ENCODE assay signal across 16 cellular contexts in genomic region chr2:232238108-232238507, GRCh38.
DNase-seq lines count a peak whose midpoint lies in the region; ATAC-seq and TF ChIP-seq lines count a peak whose summit lies in the region.
"Had no signal": no experiment of that assay in that cellular context is flagged by ENCODE, and none has a peak within 500 bp of the region (broad histone marks: within the 10 kb centered on the region; RNA-seq: fewer than 3 reads in every experiment).

No MANE protein-coding gene starts in this region.

- H3K27ac Mint-ChIP-seq in T-helper 1 cell treated with Interleukin-12 subunit alpha and Interleukin-12 subunit beta and Interleukin-4 antibody, amounts not matched to agents 30 μg/mL and 1 μg/mL, for 36 hours, result peak overlapping the region; percentile 7
- H3K27ac Mint-ChIP-seq in activated naive CD8-positive, alpha-beta T cell treated with anti-CD3 and anti-CD28 coated beads, Interleukin-2, amount 10 ng/mL, durations not matched to agents 7 days and 5 days, result peak overlapping the region; percentile 66
- peak overlapping the region; percentile 9 for H3K27ac Mint-ChIP-seq in memory B cell

- no peak for ATAC-seq in activated naive CD8-positive, alpha-beta T cell treated with anti-CD3 and anti-CD28 coated beads, Interleukin-2, amount 10 ng/mL, durations not matched to agents 7 days and 5 days (ENCODE audit: low read depth)
- no peak for ATAC-seq in memory B cell (ENCODE audit: low read depth)
- ATAC-seq: left lobe of liver had no signal

- no peak for TF ChIP-seq CTCF in GM13977 (IDR thresholded peaks at IDR 0.05; ENCODE audit: extremely low read depth, insufficient read depth, missing control alignments)

- no peak overlapping the region for H3K4me3 Mint-ChIP-seq in T-helper 1 cell treated with Interleukin-12 subunit alpha and Interleukin-12 subunit beta and Interleukin-4 antibody, amounts not matched to agents 30 μg/mL and 1 μg/mL, for 36 hours
- H3K4me3 Mint-ChIP-seq in activated naive CD8-positive, alpha-beta T cell treated with anti-CD3 and anti-CD28 coated beads, Interleukin-2, amount 10 ng/mL, durations not matched to agents 7 days and 5 days, result no peak overlapping the region
- no peak overlapping the region for H3K4me3 Mint-ChIP-seq in memory B cell

- no peaks in the 10 kb centered on the region for H3K27me3 Mint-ChIP-seq in T-helper 1 cell treated with Interleukin-12 subunit alpha and Interleukin-12 subunit beta and Interleukin-4 antibody, amounts not matched to agents 30 μg/mL and 1 μg/mL, for 36 hours (ENCODE audit: low read depth)
- H3K27me3 Mint-ChIP-seq in activated naive CD8-positive, alpha-beta T cell treated with anti-CD3 and anti-CD28 coated beads, Interleukin-2, amount 10 ng/mL, durations not matched to agents 7 days and 5 days, result no peaks in the 10 kb centered on the region
- no peaks in the 10 kb centered on the region for H3K27me3 Mint-ChIP-seq in memory B cell

- in situ Hi-C loops in GM13977 (cut with MboI; ENCODE audit: low pct_unique_long_range_greater_than_20kb, low sequenced_read_pairs, unreplicated experiment), result loop anchor here (10.0 kb wide), 1 partner anchor 73 kb away; no protein-coding TSS in a partner anchor

- no peak for DNase-seq in T-helper 1 cell
- peak; percentile 19 for DNase-seq in HPDE6-E6E7 (ENCODE audit: extremely low spot score)
- no peak for DNase-seq in activated naive CD8-positive, alpha-beta T cell treated with anti-CD3 and anti-CD28 coated beads, Interleukin-2, amount 10 ng/mL, durations not matched to agents 7 days and 5 days
- DNase-seq in memory B cell (ENCODE audit: low spot score in 2 of 2), result no peak
- no peak for DNase-seq in glomerular visceral epithelial cell (ENCODE audit: extremely low spot score)
- DNase-seq in superior temporal gyrus (ENCODE audit: extremely low spot score), result no peak
- no peak for DNase-seq in GM13977 (ENCODE audit: low spot score)
- DNase-seq: activated gamma-delta T cell; C1 segment of cervical spinal cord; NCI-H1694; ovary; stimulated activated CD4-positive, alpha-beta T cell treated with anti-CD3 and anti-CD28 coated beads, Interleukin-4, amount 100 ng/mL, for 24 hours; stimulated activated CD8-positive, alpha-beta memory T cell treated with anti-CD3 and anti-CD28 coated beads, Interleukin-4, amount 100 ng/mL, for 48 hours; T-helper 9 cell had no signal

- peaks cover 16% of the 10 kb centered on the region for H3K4me1 Mint-ChIP-seq in T-helper 1 cell treated with Interleukin-12 subunit alpha and Interleukin-12 subunit beta and Interleukin-4 antibody, amounts not matched to agents 30 μg/mL and 1 μg/mL, for 36 hours (ENCODE audit: low read depth)
- peaks cover 21% of the 10 kb centered on the region for H3K4me1 Mint-ChIP-seq in activated naive CD8-positive, alpha-beta T cell treated with anti-CD3 and anti-CD28 coated beads, Interleukin-2, amount 10 ng/mL, durations not matched to agents 7 days and 5 days
- H3K4me1 Mint-ChIP-seq in memory B cell, result no peaks in the 10 kb centered on the region

- no peaks in the 10 kb centered on the region for H3K9me3 Mint-ChIP-seq in T-helper 1 cell treated with Interleukin-12 subunit alpha and Interleukin-12 subunit beta and Interleukin-4 antibody, amounts not matched to agents 30 μg/mL and 1 μg/mL, for 36 hours
- no peaks in the 10 kb centered on the region for H3K9me3 Mint-ChIP-seq in activated naive CD8-positive, alpha-beta T cell treated with anti-CD3 and anti-CD28 coated beads, Interleukin-2, amount 10 ng/mL, durations not matched to agents 7 days and 5 days
- no peaks in the 10 kb centered on the region for H3K9me3 Mint-ChIP-seq in memory B cell

- POLR2A ChIA-PET in activated naive CD8-positive, alpha-beta T cell treated with anti-CD3 and anti-CD28 coated beads, Interleukin-2, amount 10 ng/mL, durations not matched to agents 7 days and 5 days (lab: Charles Lee), result no interaction called here

- H3K36me3 Mint-ChIP-seq in T-helper 1 cell treated with Interleukin-12 subunit alpha and Interleukin-12 subunit beta and Interleukin-4 antibody, amounts not matched to agents 30 μg/mL and 1 μg/mL, for 36 hours (ENCODE audit: low read depth), result peaks cover 2% of the 10 kb centered on the region
- peaks cover 9% of the 10 kb centered on the region for H3K36me3 Mint-ChIP-seq in activated naive CD8-positive, alpha-beta T cell treated with anti-CD3 and anti-CD28 coated beads, Interleukin-2, amount 10 ng/mL, durations not matched to agents 7 days and 5 days
- H3K36me3 Mint-ChIP-seq in memory B cell, result peaks cover 29% of the 10 kb centered on the region

Comparison
In these comparisons a context has a peak if more than half of its experiments do, and no peak if none do; other contexts are left out.
1. H3K27ac Mint-ChIP-seq: peak in every context shown above with its lines; median percentile 66 in activated naive CD8-positive, alpha-beta T cell treated with anti-CD3 and anti-CD28 coated beads, Interleukin-2, amount 10 ng/mL, durations not matched to agents 7 days and 5 days; 9 in memory B cell; 7 in T-helper 1 cell treated with Interleukin-12 subunit alpha and Interleukin-12 subunit beta and Interleukin-4 antibody, amounts not matched to agents 30 μg/mL and 1 μg/mL, for 36 hours.